29 cellular contexts compared by ENCODE assay signal in genomic region chr3:5687230-5687629, GRCh38.
"Had no signal": no experiment of that assay in that cellular context is flagged by ENCODE, and none has a peak within 500 bp of the region (broad histone marks: within the 10 kb centered on the region; RNA-seq: fewer than 3 reads in every experiment).

No MANE protein-coding gene starts in this region.

- DNase-seq: activated B cell treated with CpG ODN at 0.5 μM for 24 hours; activated CD4-positive, alpha-beta T cell treated with anti-CD3 and anti-CD28 coated beads for 48 hours; activated CD4-positive, alpha-beta T cell treated with anti-CD3 and anti-CD28 coated beads, Interleukin-2, amount 50 U/mL, for 1 hour; activated CD4-positive, alpha-beta T cell treated with anti-CD3 and anti-CD28 coated beads, Interleukin-2, amount 50 U/mL, for 48 hours; activated CD8-positive, alpha-beta memory T cell treated with anti-CD3 and anti-CD28 coated beads for 24 hours; activated CD8-positive, alpha-beta T cell treated with anti-CD3 and anti-CD28 coated beads for 36 hours; activated effector memory CD4-positive, alpha-beta T cell treated with Interleukin-2 at 50 U/mL for 16 hours; activated gamma-delta T cell treated with Interleukin-2 at 50 U/mL for 16 hours; activated naive CD4-positive, alpha-beta T cell treated with anti-CD3 and anti-CD28 coated beads, Interleukin-2, amount 50 U/mL, for 16 hours; activated naive CD4-positive, alpha-beta T cell treated with Interleukin-2 at 50 U/mL for 16 hours; activated T-cell treated with anti-CD3 and anti-CD28 coated beads, Interleukin-2, amount 50 U/mL, for 4 hours; adrenal gland; amygdala; aorta; body of pancreas; caudate nucleus; cortex of kidney; dermis blood vessel endothelial cell; effector CD4-positive, alpha-beta T cell; effector memory CD8-positive, alpha-beta T cell; erythroblast; esophagus squamous epithelium; head of caudate nucleus; T-helper 9 cell; WERI-Rb-1 had no signal

- H3K27me3 Mint-ChIP-seq: activated B cell treated with CpG ODN at 0.5 μM for 24 hours; activated CD8-positive, alpha-beta T cell treated with anti-CD3 and anti-CD28 coated beads for 36 hours; activated naive CD8-positive, alpha-beta T cell; activated T-helper 17 cell treated with anti-CD3 and anti-CD28 coated beads, Interleukin-2, amount 50 U/mL, for 72 hours; effector memory CD8-positive, alpha-beta T cell had no signal

- H3K27me3 ChIP-seq: adrenal gland, body of pancreas, esophagus squamous epithelium had no signal

- H3K4me3 Mint-ChIP-seq: activated B cell treated with CpG ODN at 0.5 μM for 24 hours; activated CD8-positive, alpha-beta T cell treated with anti-CD3 and anti-CD28 coated beads for 36 hours; activated naive CD8-positive, alpha-beta T cell; activated T-cell treated with anti-CD3 and anti-CD28 coated beads, Interleukin-2, amount 50 U/mL, for 4 hours; activated T-helper 17 cell treated with anti-CD3 and anti-CD28 coated beads, Interleukin-2, amount 50 U/mL, for 72 hours; effector memory CD8-positive, alpha-beta T cell; T-helper 1 cell treated with Interleukin-12 subunit alpha and Interleukin-12 subunit beta and Interleukin-4 antibody, amounts not matched to agents 30 μg/mL and 1 μg/mL, for 36 hours had no signal

- H3K4me3 ChIP-seq: adrenal gland, body of pancreas, esophagus squamous epithelium had no signal

- H3K9me3 Mint-ChIP-seq: activated T-helper 17 cell treated with anti-CD3 and anti-CD28 coated beads, Interleukin-2, amount 50 U/mL, for 72 hours had no signal

- H3K36me3 Mint-ChIP-seq: activated naive CD8-positive, alpha-beta T cell had no signal

- H3K4me1 ChIP-seq: adrenal gland, body of pancreas, esophagus squamous epithelium had no signal

- H3K27ac Mint-ChIP-seq: activated B cell treated with CpG ODN at 0.5 μM for 24 hours; activated CD8-positive, alpha-beta T cell treated with anti-CD3 and anti-CD28 coated beads for 36 hours; activated naive CD8-positive, alpha-beta T cell; activated T-helper 17 cell treated with anti-CD3 and anti-CD28 coated beads, Interleukin-2, amount 50 U/mL, for 72 hours; effector memory CD8-positive, alpha-beta T cell; T-helper 1 cell treated with Interleukin-12 subunit alpha and Interleukin-12 subunit beta and Interleukin-4 antibody, amounts not matched to agents 30 μg/mL and 1 μg/mL, for 36 hours had no signal

- H3K4me1 Mint-ChIP-seq: activated B cell treated with CpG ODN at 0.5 μM for 24 hours; activated T-helper 17 cell treated with anti-CD3 and anti-CD28 coated beads, Interleukin-2, amount 50 U/mL, for 72 hours had no signal

- H3K9me3 ChIP-seq: adrenal gland, body of pancreas had no signal

- ATAC-seq: activated CD4-positive, CD25-positive, alpha-beta regulatory T cell treated with anti-CD3 and anti-CD28 coated beads, Interleukin-2, amount 50 U/mL, for 24 hours; activated CD8-positive, alpha-beta T cell treated with anti-CD3 and anti-CD28 coated beads for 36 hours; activated T-cell treated with anti-CD3 and anti-CD28 coated beads, Interleukin-2, amount 50 U/mL, for 4 hours; activated T-helper 17 cell treated with anti-CD3 and anti-CD28 coated beads, Interleukin-2, amount 50 U/mL, for 72 hours; body of pancreas; effector memory CD8-positive, alpha-beta T cell had no signal

- H3K27ac ChIP-seq: adrenal gland, body of pancreas, esophagus squamous epithelium, WERI-Rb-1 had no signal

- H3K36me3 ChIP-seq: adrenal gland, esophagus squamous epithelium, WERI-Rb-1 had no signal
